8 cellular contexts compared by ENCODE assay signal in the genomic region with DNA sequence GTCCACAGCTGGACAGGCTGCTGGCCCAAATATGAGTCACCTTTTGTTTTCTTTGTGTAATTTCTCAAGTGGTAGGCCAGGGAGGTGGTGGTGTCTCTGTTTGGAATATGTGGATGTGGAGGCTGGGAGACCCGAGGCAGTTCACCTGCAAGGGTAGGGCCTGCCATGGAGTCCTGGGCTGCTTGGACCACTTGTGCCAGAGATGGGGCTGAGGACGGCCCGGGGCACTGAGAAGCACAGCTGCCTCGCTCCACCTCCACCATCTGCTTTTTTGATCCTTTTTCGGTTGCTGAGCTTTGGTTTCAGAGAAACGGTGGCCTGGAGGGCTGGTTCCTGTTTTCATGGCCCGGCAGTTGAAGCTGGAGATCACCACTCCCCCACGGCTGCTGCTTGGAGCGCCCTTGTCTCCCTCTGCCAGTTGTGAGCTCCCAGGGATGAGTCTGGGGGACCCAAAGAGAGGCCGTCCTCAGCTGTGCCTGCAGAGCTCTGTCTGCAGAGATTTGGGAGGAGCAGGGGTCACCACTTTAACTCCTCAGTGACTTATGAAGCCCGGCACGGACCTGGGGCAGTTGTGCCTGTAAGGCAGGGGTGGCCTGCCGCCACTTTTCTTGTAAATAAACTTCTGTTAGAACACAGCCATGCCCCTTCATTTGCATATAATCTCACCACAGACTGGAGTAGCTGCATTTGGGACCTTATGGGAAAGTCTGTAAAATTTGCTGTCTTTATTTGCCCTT. TPM values are rescaled to one million over a fixed set of nuclear protein-coding genes. Genes with fewer than 3 reads are reported as not detected.
DNase-seq lines count a peak whose midpoint lies in the region; ATAC-seq, FAIRE-seq and TF ChIP-seq lines count a peak whose summit lies in the region.

No MANE protein-coding gene starts in this region.

- intact Hi-C loops in endothelial cell of umbilical vein (cut with micrococcal nuclease) = no loop called here
- intact Hi-C loops in posterior vena cava (cut with DNase I) = no loop called here

- H3K4me3 Mint-ChIP-seq in stimulated activated naive B cell treated with anti-CD40 and anti-IgM and Interleukin-4, amounts not matched to agents 10 μg/mL and 1 μg/mL and 100 μg/mL, for 72 hours = peak overlapping the region; percentile 70 to 77

- H3K27me3 Mint-ChIP-seq in stimulated activated naive B cell treated with anti-CD40 and anti-IgM and Interleukin-4, amounts not matched to agents 10 μg/mL and 1 μg/mL and 100 μg/mL, for 72 hours = no peaks in the 10 kb centered on the region

- H3K4me1 Mint-ChIP-seq in stimulated activated naive B cell treated with anti-CD40 and anti-IgM and Interleukin-4, amounts not matched to agents 10 μg/mL and 1 μg/mL and 100 μg/mL, for 72 hours = peaks cover 74 to 100% of the 10 kb centered on the region in 2 donors

- no peak overlapping the region for H3K4me3 ChIP-seq in ACC112 (ENCODE audit: low read depth, low read length)
- peak overlapping the region; percentile 41 for H3K4me3 ChIP-seq in OCI-LY1 (ENCODE audit: low read depth, low read length, poor library complexity, severe bottlenecking)
- H3K4me3 ChIP-seq in endothelial cell of umbilical vein (replicated peaks in 1 of 3; ENCODE audit: insufficient read depth in 1 of 3, low read depth in 1 of 3, low read length in 3 of 3) = no peak overlapping the region

- H3K9ac ChIP-seq in OCI-LY1 (ENCODE audit: low read length) (peak overlapping the region; percentile 68), endothelial cell of umbilical vein (replicated peaks; ENCODE audit: extremely low read depth, insufficient read depth, low read length) (no peak overlapping the region)

- TF ChIP-seq POLR2A in endothelial cell of umbilical vein (IDR thresholded peaks at IDR 0.05; ENCODE audit: low read depth, low read length) = no peak

- no peaks in the 10 kb centered on the region for H4K20me1 ChIP-seq in OCI-LY1 (ENCODE audit: insufficient read depth, low read length)
- H4K20me1 ChIP-seq in endothelial cell of umbilical vein (replicated peaks; ENCODE audit: control insufficient read depth, extremely low read depth, insufficient read depth, low read length) = no peaks in the 10 kb centered on the region

- H3K36me3 Mint-ChIP-seq in stimulated activated naive B cell treated with anti-CD40 and anti-IgM and Interleukin-4, amounts not matched to agents 10 μg/mL and 1 μg/mL and 100 μg/mL, for 72 hours = peaks cover 42 to 67% of the 10 kb centered on the region in 2 donors

- no peaks in the 10 kb centered on the region for H3K9me3 Mint-ChIP-seq in stimulated activated naive B cell treated with anti-CD40 and anti-IgM and Interleukin-4, amounts not matched to agents 10 μg/mL and 1 μg/mL and 100 μg/mL, for 72 hours

- H3K4me2 ChIP-seq in OCI-LY1 (ENCODE audit: low read length) = peak overlapping the region; percentile 55
- H3K4me2 ChIP-seq in endothelial cell of umbilical vein (ENCODE audit: insufficient read depth, low read length) = no peak overlapping the region

- H3K9me3 ChIP-seq in OCI-LY1 (ENCODE audit: low read length) (no peaks in the 10 kb centered on the region), endothelial cell of umbilical vein (replicated peaks; ENCODE audit: control insufficient read depth, insufficient read depth, low read length) (no peaks in the 10 kb centered on the region)

- CTCF ChIA-PET in endothelial cell of umbilical vein (lab: Charles Lee) = interaction anchor here (0.5 to 1.8 kb wide), 7 partner anchors 9 to 405 kb away, joined by 3 to 6 read pairs (median 4); no protein-coding TSS in a partner anchor

- dilution Hi-C loops in endothelial cell of umbilical vein (cut with MboI; ENCODE audit: extremely low pct_ligation_motif_present, low sequenced_read_pairs) = no loop called here

- H2AFZ ChIP-seq in ACC112 (ENCODE audit: low read length, unreplicated experiment) (no peak overlapping the region), OCI-LY1 (ENCODE audit: low read length) (no peak overlapping the region), endothelial cell of umbilical vein (ENCODE audit: low read depth, low read length) (no peak overlapping the region)

- peaks cover 45% of the 10 kb centered on the region for H3K4me1 ChIP-seq in ACC112 (ENCODE audit: control insufficient read depth, insufficient read depth, low read length, unreplicated experiment)
- H3K4me1 ChIP-seq in OCI-LY1 (ENCODE audit: insufficient read depth, low read length, severe bottlenecking) = peaks cover 100% of the 10 kb centered on the region
- H3K4me1 ChIP-seq in endothelial cell of umbilical vein (ENCODE audit: control insufficient read depth, extremely low read depth, insufficient read depth, low read length) = peaks cover 44% of the 10 kb centered on the region

- ATAC-seq in HG02870 (IDR thresholded peaks at IDR 0.05; ENCODE audit: unreplicated experiment) = peak; percentile 46
- peak; percentile 45 to 61 for ATAC-seq in stimulated activated naive B cell treated with anti-CD40 and anti-IgM and Interleukin-4, amounts not matched to agents 10 μg/mL and 1 μg/mL and 100 μg/mL, for 72 hours (replicated peaks)

- no peak for TF ChIP-seq CTCF in OCI-LY1 (IDR thresholded peaks at IDR 0.05; ENCODE audit: low read length)
- TF ChIP-seq CTCF in endothelial cell of umbilical vein (IDR thresholded peaks at IDR 0.05; ENCODE audit: extremely low read depth in 1 of 2, insufficient read depth in 1 of 2, low read depth in 1 of 2, low read length in 2 of 2) = no peak

- H3K27ac ChIP-seq in ACC112 (ENCODE audit: low read depth, low read length) (peak overlapping the region; percentile 14; the same call in 1 of the 2 replicates), OCI-LY1 (ENCODE audit: low read depth, low read length, poor library complexity, severe bottlenecking) (peak overlapping the region; percentile 99), endothelial cell of umbilical vein (ENCODE audit: insufficient read depth, low read depth, low read length) (no peak overlapping the region)

- H3K36me3 ChIP-seq in ACC112 (ENCODE audit: insufficient read depth, low read length) (peaks cover 5% of the 10 kb centered on the region; the same call in 1 of the 2 replicates), OCI-LY1 (ENCODE audit: insufficient read depth, low read length) (peaks cover 49% of the 10 kb centered on the region; the same call in 1 of the 2 replicates), endothelial cell of umbilical vein (ENCODE audit: control insufficient read depth in 2 of 2, extremely low read depth in 1 of 2, insufficient read depth in 2 of 2, low read length in 2 of 2) (peaks cover 0 to 3% of the 10 kb centered on the region in 2 experiments)

- POLR2A ChIA-PET in endothelial cell of umbilical vein (lab: Charles Lee) = no interaction called here

- FAIRE-seq in GM18507 (lab: Jason Lieb, UNC) (peak; percentile 90), endothelial cell of umbilical vein (lab: Jason Lieb, UNC) (peak; percentile 85)

- H3K9me1 ChIP-seq in endothelial cell of umbilical vein (replicated peaks; ENCODE audit: control insufficient read depth, extremely low read depth, insufficient read depth, low read length) = no peaks in the 10 kb centered on the region

- no TSS peak for BruUV-seq in endothelial cell of umbilical vein (replicated peaks; lab: Mats Ljungman, UMichigan)

- H3F3A ChIP-seq in OCI-LY1 (ENCODE audit: insufficient read depth, low read length) = 0 out of 2 replicates have a peak, but pooled peaks cover 20% of the 10 kb centered on the region

- peak overlapping the region; percentile 94 for H3K27ac Mint-ChIP-seq in stimulated activated naive B cell treated with anti-CD40 and anti-IgM and Interleukin-4, amounts not matched to agents 10 μg/mL and 1 μg/mL and 100 μg/mL, for 72 hours

- DNase-seq in GM18507 (ENCODE audit: extremely low spot score, insufficient read length, low read depth) (peak; percentile 52), endothelial cell of umbilical vein (ENCODE audit: low read depth, low spot score) (peak; percentile 47), posterior vena cava (ENCODE audit: low spot score) (no peak)
- DNase-seq in stimulated activated naive B cell treated with anti-CD40 and anti-IgM and Interleukin-4, amounts not matched to agents 10 μg/mL and 1 μg/mL and 100 μg/mL, for 72 hours = peak; percentile 71
- DNase-seq in activated T-cell treated with anti-CD3 and anti-CD28 coated beads, Interleukin-2, amount 50 U/mL, for 48 hours = no peak

- no peaks in the 10 kb centered on the region for H3K9me2 ChIP-seq in OCI-LY1 (ENCODE audit: low read depth, low read length)

- H3K79me2 ChIP-seq in ACC112 (ENCODE audit: control insufficient read depth, insufficient read depth, low read length, unreplicated experiment) (peaks cover 11% of the 10 kb centered on the region), OCI-LY1 (ENCODE audit: insufficient read depth, low read length) (0 out of 2 replicates have a peak, but pooled peaks cover 5% of the 10 kb centered on the region), endothelial cell of umbilical vein (ENCODE audit: control insufficient read depth, insufficient read depth, low read length) (no peaks in the 10 kb centered on the region)

- H3K27me3 ChIP-seq in ACC112 (ENCODE audit: insufficient read depth, low read length) (no peaks in the 10 kb centered on the region), OCI-LY1 (ENCODE audit: insufficient read depth, low read length) (no peaks in the 10 kb centered on the region), endothelial cell of umbilical vein (ENCODE audit: control insufficient read depth in 2 of 2, insufficient read depth in 2 of 2, low read length in 2 of 2) (no peaks in the 10 kb centered on the region)

TF ChIP-seq in endothelial cell of umbilical vein, 7 proteins besides CTCF, POLR2A, EP300 and RAD21 (continues in another document):
- TF ChIP-seq EZH2 (IDR thresholded peaks at IDR 0.05; ENCODE audit: borderline replicate concordance, low read depth, low read length, severe bottlenecking) = no peak
- TF ChIP-seq MAX (IDR thresholded peaks at IDR 0.05; ENCODE audit: insufficient read depth, insufficient read length) = no peak
- TF ChIP-seq MYC (IDR thresholded peaks at IDR 0.05; ENCODE audit: low read depth, low read length) = no peak
- TF ChIP-seq POLR2AphosphoS5 (IDR thresholded peaks at IDR 0.05; ENCODE audit: insufficient read depth, low read depth, low read length) = no peak
- TF ChIP-seq JUN (IDR thresholded peaks at IDR 0.05; ENCODE audit: borderline replicate concordance, insufficient read depth, insufficient read length, low read depth) = peak; percentile 45

RNA-seq across cellular contexts. Expression of gene TTC7A, which starts 42.2 kb away (rescaled TPM):
- total RNA-seq in endothelial cell of umbilical vein (11.9 and 13.6 TPM in 2 replicates), posterior vena cava (10 to 100 TPM; 23.1 to 32.7 TPM)
- 8.0 and 8.2 TPM in 2 replicates for polyA plus RNA-seq in endothelial cell of umbilical vein
- 6.2 and 7.0 TPM in 2 replicates for polyA plus RNA-seq in endothelial cell of umbilical vein (2011; cell fraction: cytosol; rRNA removed)
- 43.6 and 46.2 TPM in 2 replicates for polyA plus RNA-seq in endothelial cell of umbilical vein (2011; cell fraction: nucleus; rRNA removed)
- polyA plus RNA-seq in endothelial cell of umbilical vein (2012) = 8.0 and 11.1 TPM in 2 replicates
- 8.2 and 13.2 TPM in 2 replicates for polyA minus RNA-seq in endothelial cell of umbilical vein
- 12.2 TPM for polyA minus RNA-seq in endothelial cell of umbilical vein (2011; cell fraction: cytosol; rRNA and poly(A)+ RNA removed)
- 14.2 and 15.9 TPM in 2 replicates for polyA minus RNA-seq in endothelial cell of umbilical vein (2011; cell fraction: nucleus; rRNA and poly(A)+ RNA removed)

Comparison
In these comparisons a context has a peak if more than half of its experiments do, and no peak if none do; other contexts are left out.
1. DNase-seq: peak in GM18507 (single experiment), endothelial cell of umbilical vein (single experiment) and stimulated activated naive B cell treated with anti-CD40 and anti-IgM and Interleukin-4, amounts not matched to agents 10 μg/mL and 1 μg/mL and 100 μg/mL, for 72 hours (single experiment); none in posterior vena cava (single experiment) and activated T-cell treated with anti-CD3 and anti-CD28 coated beads, Interleukin-2, amount 50 U/mL, for 48 hours (0 of 2).